ENCODE assay signal across 10 cellular contexts in genomic region chr17:41792835-41793748, GRCh38. TPM values are rescaled to one million over a fixed set of nuclear protein-coding genes. Genes with fewer than 3 reads are reported as not detected.
A peak's percentile ranks its signal among the peaks of the same experiment; 100 is the strongest.
DNase-seq lines count a peak whose midpoint lies in the region; ATAC-seq, FAIRE-seq and TF ChIP-seq lines count a peak whose summit lies in the region.
"Had no signal": no experiment of that assay in that cellular context is flagged by ENCODE, and none has a peak within 500 bp of the region (broad histone marks: within the 10 kb centered on the region; RNA-seq: fewer than 3 reads in every experiment).

No MANE protein-coding gene starts in this region.

- TSS peak; percentile 86 for BruUV-seq in PC-9 (replicated peaks; lab: Mats Ljungman, UMichigan)

- 15 to 18% methylated on average over 19 to 21 of the region's 21 CpGs for WGBS in pancreas, 2 donors

- POLR2A ChIA-PET in PC-9 (lab: Charles Lee; ENCODE audit: unreplicated experiment) = interaction anchor here (0.5 to 1.0 kb wide), 7 partner anchors 8 to 1568 kb away, joined by 3 to 9 read pairs (median 6); partner anchors contain the start of gene EIF1

- H3K9me2 ChIP-seq in PC-9 (ENCODE audit: insufficient read depth) = no peaks in the 10 kb centered on the region

- H3K79me2 ChIP-seq in PC-9 (ENCODE audit: low read depth) = no peaks in the 10 kb centered on the region

- no peak for FAIRE-seq in pancreas (lab: Jason Lieb, UNC)

- H3K4me2 ChIP-seq in PC-9 = peak overlapping the region; percentile 83

- peak; percentile 86 to 91 (median 90) for ATAC-seq in pancreas
- no peak for ATAC-seq in GM21390 (IDR thresholded peaks at IDR 0.05; ENCODE audit: unreplicated experiment)
- ATAC-seq in GM21447 (IDR thresholded peaks at IDR 0.05; ENCODE audit: unreplicated experiment) = no peak

- no peaks in the 10 kb centered on the region for H4K20me1 ChIP-seq in PC-9 (ENCODE audit: insufficient read depth)

- DNase-seq in ELF-1 (ENCODE audit: low read depth, low spot score) = peak; percentile 92
- DNase-seq in PC-9 = peak; percentile 91 to 94
- DNase-seq in fibroblast of villous mesenchyme (ENCODE audit: low read depth) = peak; percentile 95
- peak in 5 of 6 donors; percentile 64 to 81 (median 75) for DNase-seq in pancreas
- no peak for DNase-seq in activated T-cell treated with anti-CD3 and anti-CD28 coated beads for 4 hours
- DNase-seq in activated CD8-positive, alpha-beta memory T cell treated with anti-CD3 and anti-CD28 coated beads for 24 hours = no peak
- DNase-seq: central memory CD4-positive, alpha-beta T cell; NCI-H345 had no signal

- intact Hi-C loops in PC-9 (cut with micrococcal nuclease; ENCODE audit: unreplicated experiment) (loop anchor here (1.0 kb wide), 1 partner anchor 8 kb away; no protein-coding TSS in a partner anchor), pancreas (cut with DNase I) (no loop called here)

- H2AFZ ChIP-seq in PC-9 = peak overlapping the region; percentile 55; the same call in 1 of the 2 replicates

- CTCF ChIA-PET in PC-9 (lab: Charles Lee) = no interaction called here

- H3K4me3 ChIP-seq in PC-9 (peak overlapping the region; percentile 36; the same call in 1 of the 2 replicates), fibroblast of villous mesenchyme (ENCODE audit: low read depth, low read length) (peak overlapping the region; percentile 14), pancreas (peak overlapping the region in 1 of 4 donors; percentile 5)

- H3K9me3 ChIP-seq in PC-9 (ENCODE audit: insufficient read depth, low read depth) (no peaks in the 10 kb centered on the region), pancreas (no peaks in the 10 kb centered on the region)

- H3F3A ChIP-seq in PC-9 (ENCODE audit: insufficient read depth, low read depth) = peaks cover 34% of the 10 kb centered on the region

- no peaks in the 10 kb centered on the region for H3K36me3 ChIP-seq in PC-9 (ENCODE audit: low read depth)
- no peaks in the 10 kb centered on the region for H3K36me3 ChIP-seq in pancreas

- H3K27me3 ChIP-seq in PC-9 (ENCODE audit: insufficient read depth, low read depth) (no peaks in the 10 kb centered on the region), pancreas (no peaks in the 10 kb centered on the region)

- TF ChIP-seq CTCF in PC-9 (conservative IDR thresholded peaks at IDR 0.05) = no peak
- TF ChIP-seq CTCF in fibroblast of villous mesenchyme (IDR thresholded peaks at IDR 0.05; ENCODE audit: insufficient read depth, low read depth, low read length) = no peak
- no peak for TF ChIP-seq CTCF in pancreas (IDR thresholded peaks at IDR 0.05)

- H3K27ac ChIP-seq in PC-9 (peak overlapping the region; percentile 88), pancreas (peak overlapping the region; percentile 22 to 81 (median 65))

- peaks cover 32% of the 10 kb centered on the region for H3K4me1 ChIP-seq in PC-9 (replicated peaks; ENCODE audit: insufficient read depth)
- H3K4me1 ChIP-seq in pancreas = peaks cover 8 to 19% (median 12%) of the 10 kb centered on the region in 3 donors

RNA-seq across cellular contexts. Expression of gene JUP, which starts 6.6 kb away (rescaled TPM):
- total RNA-seq in PC-9 (2021) (259 TPM in 2 replicates), fibroblast of villous mesenchyme (29.8 and 83.8 TPM in 2 replicates), pancreas (10 to 100 TPM; 31.1 to 93.5 (median 42.0) TPM)
- 10 to 100 TPM; 46.8 to 50.4 TPM for polyA plus RNA-seq in pancreas

RNA-seq across cellular contexts. Expression of gene P3H4, which starts 18.7 kb away (rescaled TPM):
- 26.8 and 34.0 TPM in 2 replicates for total RNA-seq in PC-9 (2021)
- 88.1 and 92.4 TPM in 2 replicates for total RNA-seq in fibroblast of villous mesenchyme
- 10 to 100 TPM in 3 of 6 donors, 1 to 10 TPM in 3; 8.4 to 15.7 (median 10.1) TPM for total RNA-seq in pancreas
- 10 to 100 TPM; 13.0 to 16.6 TPM for polyA plus RNA-seq in pancreas

RNA-seq across cellular contexts. Expression of gene FKBP10, which starts 19.7 kb away (rescaled TPM):
- total RNA-seq in PC-9 (2021) (143 and 164 TPM in 2 replicates), fibroblast of villous mesenchyme (191 and 228 TPM in 2 replicates), pancreas (10 to 100 TPM in 4 of 6 donors, 1 to 10 TPM in 2; 4.5 to 35.3 (median 11.7) TPM)
- 10 to 100 TPM in 1 of 2 donors, 1 to 10 TPM in 1; 9.1 to 17.3 TPM for polyA plus RNA-seq in pancreas

RNA-seq across cellular contexts. Expression of gene NT5C3B, which starts 42.9 kb away (rescaled TPM):
- 48.8 and 51.1 TPM in 2 replicates for total RNA-seq in PC-9 (2021)
- 58.7 and 60.6 TPM in 2 replicates for total RNA-seq in fibroblast of villous mesenchyme
- 10 to 100 TPM; 24.2 to 35.6 (median 27.0) TPM for total RNA-seq in pancreas
- 100 to 1,000 TPM in 1 of 2 donors, 10 to 100 TPM in 1; 89.7 to 102 TPM for polyA plus RNA-seq in pancreas

RNA-seq across cellular contexts. Expression of gene KLHL10, which starts 44.5 kb away (rescaled TPM):
- total RNA-seq in PC-9 (2021) (not detected in 2 replicates), fibroblast of villous mesenchyme (under 0.01 TPM in 2 replicates), pancreas (not detected)
- polyA plus RNA-seq in pancreas = under 1 TPM in 1 of 2 donors, not detected in 1; 0.02 TPM

Comparison
In these comparisons a context has a peak if more than half of its experiments do, and no peak if none do; other contexts are left out.
1. DNase-seq: peak in ELF-1 (single experiment), PC-9 (2 of 2), fibroblast of villous mesenchyme (single experiment) and pancreas (5 of 6); none in activated T-cell treated with anti-CD3 and anti-CD28 coated beads for 4 hours (single experiment) and activated CD8-positive, alpha-beta memory T cell treated with anti-CD3 and anti-CD28 coated beads for 24 hours (single experiment).
2. ATAC-seq: peak in pancreas (4 of 4); none in GM21390 (single experiment) and GM21447 (single experiment).